ENCODE assay signal across 8 cellular contexts in the genomic region with DNA sequence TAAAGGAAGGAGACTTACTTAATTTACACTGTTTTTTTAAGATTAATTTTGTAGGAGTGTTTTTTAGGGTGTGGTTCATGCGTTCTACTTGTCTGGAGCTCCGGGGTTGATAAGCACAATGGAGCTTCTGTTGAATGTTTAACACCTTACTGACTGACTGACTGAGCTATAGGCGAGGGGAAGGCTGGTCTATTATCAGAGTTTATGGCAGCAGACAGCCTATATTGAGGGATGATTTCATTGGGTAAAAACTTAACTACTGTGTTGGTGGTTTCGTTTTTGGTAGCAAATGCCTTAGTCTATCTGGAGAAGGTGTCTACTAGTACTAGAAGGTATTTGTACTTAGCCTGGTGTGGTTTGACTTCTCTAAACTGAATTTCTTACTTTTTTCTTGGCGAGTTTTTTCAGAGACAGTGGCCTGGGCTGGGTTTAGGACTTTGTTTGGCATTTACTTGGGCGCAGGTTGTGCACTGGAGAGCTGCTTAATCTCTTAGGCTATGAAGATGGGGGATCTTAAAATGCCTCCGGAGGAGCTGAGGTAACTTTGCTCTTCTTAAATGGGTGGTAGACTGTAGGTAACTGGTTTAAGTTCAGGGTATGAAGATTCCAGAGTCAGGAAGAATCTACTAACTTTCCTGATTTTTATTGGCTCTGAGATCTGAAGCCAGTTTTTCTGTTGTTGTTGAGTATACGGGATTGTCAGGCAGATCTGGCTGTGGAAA.
DNase-seq lines count a peak whose midpoint lies in the region; ATAC-seq, FAIRE-seq and TF ChIP-seq lines count a peak whose summit lies in the region.
"Not testable (repeated sequence)": the region's sequence is repeated elsewhere in the genome, so short reads cannot be mapped to it uniquely, and the experiment has no call there.

No MANE protein-coding gene starts in this region.

- not testable (repeated sequence) for H3K4ac ChIP-seq in H9 (ENCODE audit: low read depth, low read length)

- not testable (repeated sequence) for H4K91ac ChIP-seq in H9 (ENCODE audit: insufficient read length, low read depth, low read length)

- not testable (repeated sequence) for H3K9ac ChIP-seq in H9 (ENCODE audit: extremely low read depth, insufficient read length, low read length); GM12878 (ENCODE audit: control insufficient read depth, insufficient read depth, low read length)
- H3K9ac ChIP-seq in mucosa of rectum (ENCODE audit: low read depth in 1 of 2, low read length in 2 of 2), result peak overlapping the region in 1 of 2 donors; percentile 7

- in situ Hi-C loops in GM12878 (cut with MboI), result not testable (repeated sequence)

- not testable (repeated sequence) for H2BK12ac ChIP-seq in H9 (ENCODE audit: insufficient read length, low read depth, low read length)

- RAD21 ChIA-PET in GM12878 (lab: Charles Lee; ENCODE audit: unreplicated experiment), result not testable (repeated sequence)

- H3K9me3 ChIP-seq in CD4-positive, CD25-positive, alpha-beta regulatory T cell (ENCODE audit: control insufficient read depth in 2 of 2, low read length in 2 of 2); H9 (ENCODE audit: control insufficient read depth, low read depth, low read length); T-helper 17 cell (ENCODE audit: control insufficient read depth, low read length, poor library complexity, severe bottlenecking); GM12878 (replicated peaks; ENCODE audit: control insufficient read depth, insufficient read depth, low read length); mucosa of rectum (ENCODE audit: control insufficient read depth in 2 of 2, low read length in 2 of 2); small intestine (ENCODE audit: control insufficient read depth, low read depth): not testable (repeated sequence)

- no CpG with 5 or more reads among the region's 8 CpGs for WGBS in H9 (ENCODE audit: extremely low coverage, insufficient read length, low lambda C conversion rate)
- WGBS in GM12878 (ENCODE audit: insufficient coverage, insufficient replicate concordance, low lambda C conversion rate, missing lambda C conversion rate), result 32% methylated on average over 8 of the region's 8 CpGs
- WGBS in small intestine, 3 donors, result 6 to 40% (median 22%) methylated on average over 8 of the region's 8 CpGs

- H2BK20ac ChIP-seq in H9 (ENCODE audit: low read depth, low read length, poor library complexity, severe bottlenecking), result not testable (repeated sequence)

- H3K9me3 Mint-ChIP-seq in CD4-positive, CD25-positive, alpha-beta regulatory T cell; H9; activated T-cell treated with anti-CD3 and anti-CD28 coated beads, Interleukin-2, amount 50 U/mL, for 4 hours: not testable (repeated sequence)

- H3K23ac ChIP-seq in H9 (ENCODE audit: insufficient read length, low read depth, low read length), result not testable (repeated sequence)

- peak in 2 of 3 donors; percentile 20 to 26 for DNase-seq in CD4-positive, CD25-positive, alpha-beta regulatory T cell
- not testable (repeated sequence) for DNase-seq in H9; T-helper 17 cell; activated T-cell treated with anti-CD3 and anti-CD28 coated beads, Interleukin-2, amount 50 U/mL, for 4 hours
- DNase-seq in GM12878 (ENCODE audit: low read depth, low spot score), result peak; percentile 13
- peak; percentile 2 for DNase-seq in glomerular visceral epithelial cell (ENCODE audit: extremely low spot score)
- DNase-seq in small intestine, result peak; percentile 84

- H3K27ac ChIP-seq in CD4-positive, CD25-positive, alpha-beta regulatory T cell (ENCODE audit: insufficient read depth, low read length, poor library complexity, severe bottlenecking), result peak overlapping the region; percentile 87
- not testable (repeated sequence) for H3K27ac ChIP-seq in H9 (ENCODE audit: insufficient read length, low read depth, low read length); GM12878 (ENCODE audit: control insufficient read depth, insufficient read depth)
- H3K27ac ChIP-seq in mucosa of rectum (ENCODE audit: low read depth in 2 of 2, low read length in 2 of 2) (peak overlapping the region; percentile 20 to 32), small intestine (ENCODE audit: low read depth in 1 of 2, low read length in 1 of 2) (peak overlapping the region; percentile 60 to 75)

- not testable (repeated sequence) for TF ChIP-seq EP300 in GM12878 (IDR thresholded peaks at IDR 0.05; ENCODE audit: borderline replicate concordance in 1 of 2, control insufficient read depth in 1 of 2, low read depth in 2 of 2, low read length in 2 of 2)

- not testable (repeated sequence) for H3K27me3 ChIP-seq in CD4-positive, CD25-positive, alpha-beta regulatory T cell (ENCODE audit: control insufficient read depth, insufficient read depth, low read length); H9 (ENCODE audit: insufficient read depth, low read length); GM12878 (replicated peaks in 1 of 2; ENCODE audit: control insufficient read depth in 2 of 2, insufficient read depth in 2 of 2, low read length in 1 of 2); mucosa of rectum (ENCODE audit: control insufficient read depth in 2 of 2, insufficient read depth in 2 of 2, low read length in 2 of 2); small intestine (ENCODE audit: control insufficient read depth in 2 of 2, insufficient read depth in 2 of 2, low read length in 2 of 2)

- not testable (repeated sequence) for H3K36me3 Mint-ChIP-seq in CD4-positive, CD25-positive, alpha-beta regulatory T cell; H9 (ENCODE audit: insufficient read depth in 1 of 3, low read depth in 3 of 3); T-helper 17 cell (ENCODE audit: low read depth); activated T-cell treated with anti-CD3 and anti-CD28 coated beads, Interleukin-2, amount 50 U/mL, for 4 hours (ENCODE audit: insufficient read depth)

- peaks cover 13 to 34% (median 26%) of the 10 kb centered on the region in 4 donors for H3K4me1 Mint-ChIP-seq in CD4-positive, CD25-positive, alpha-beta regulatory T cell
- peaks cover 39 to 47% of the 10 kb centered on the region in 2 experiments for H3K4me1 Mint-ChIP-seq in H9
- H3K4me1 Mint-ChIP-seq in T-helper 17 cell, result peaks cover 43% of the 10 kb centered on the region
- peaks cover 45% of the 10 kb centered on the region for H3K4me1 Mint-ChIP-seq in activated T-cell treated with anti-CD3 and anti-CD28 coated beads, Interleukin-2, amount 50 U/mL, for 4 hours (ENCODE audit: low read depth)

- not testable (repeated sequence) for H2AFZ ChIP-seq in H9 (ENCODE audit: low read length); GM12878 (ENCODE audit: control insufficient read depth, low read depth, low read length)

- H3K4me2 ChIP-seq in H9 (ENCODE audit: insufficient read depth, insufficient read length, low read length); GM12878 (ENCODE audit: control insufficient read depth, insufficient read depth): not testable (repeated sequence)

- FAIRE-seq in GM12878 (lab: Jason Lieb, UNC); small intestine (lab: Jason Lieb, UNC): not testable (repeated sequence)

- not testable (repeated sequence) for H4K20me1 ChIP-seq in H9 (ENCODE audit: control insufficient read depth, insufficient read depth, insufficient read length); GM12878 (ENCODE audit: control insufficient read depth, insufficient read depth)

- TSS peak; percentile 76 for BruUV-seq in GM12878 (replicated peaks; lab: Mats Ljungman, UMichigan)

- not testable (repeated sequence) for H3T11ph ChIP-seq in H9 (ENCODE audit: low read length)

- SMC1A ChIA-PET in GM12878 (lab: Charles Lee; ENCODE audit: uncharacterized antibody, unreplicated experiment), result interaction anchor here (0.9 kb wide), 1 partner anchor 54 kb away, joined by 3 read pairs; no protein-coding TSS in a partner anchor

- not testable (repeated sequence) for H3K23me2 ChIP-seq in H9 (ENCODE audit: insufficient read length, low read depth, low read length, poor library complexity, severe bottlenecking)

- H3K27ac Mint-ChIP-seq in CD4-positive, CD25-positive, alpha-beta regulatory T cell, result peak overlapping the region; percentile 83 to 97 (median 94)
- H3K27ac Mint-ChIP-seq in H9 (peak overlapping the region in 2 of 3 experiments; percentile 41 to 50; a peak in 2 of 7 replicates), T-helper 17 cell (peak overlapping the region; percentile 100)

- not testable (repeated sequence) for H3K36me3 ChIP-seq in CD4-positive, CD25-positive, alpha-beta regulatory T cell (ENCODE audit: control insufficient read depth, insufficient read depth, low read length); GM12878 (ENCODE audit: control insufficient read depth in 2 of 2, insufficient read depth in 2 of 2, low read length in 1 of 2); mucosa of rectum (ENCODE audit: control insufficient read depth in 2 of 2, insufficient read depth in 2 of 2, low read length in 2 of 2); small intestine (ENCODE audit: control insufficient read depth in 2 of 2, insufficient read depth in 2 of 2, low read length in 2 of 2)

- H2BK15ac ChIP-seq in H9 (ENCODE audit: low read depth, low read length), result not testable (repeated sequence)

- not testable (repeated sequence) for H3K56ac ChIP-seq in H9 (ENCODE audit: insufficient read length, low read depth, low read length)

- H2BK120ac ChIP-seq in H9 (ENCODE audit: low read depth, low read length, poor library complexity, severe bottlenecking), result not testable (repeated sequence)

- CTCF ChIA-PET in GM12878 (lab: Yijun Ruan, JAX), result not testable (repeated sequence)

- not testable (repeated sequence) for TF ChIP-seq CTCF in H9 (conservative IDR thresholded peaks at IDR 0.05); GM12878 (IDR thresholded peaks at IDR 0.05 in 2 of 3, conservative IDR thresholded peaks at IDR 0.05 in 1 of 3; ENCODE audit: control insufficient read depth in 2 of 3, extremely low read depth in 1 of 3, insufficient read depth in 1 of 3, low read depth in 3 of 3, low read length in 3 of 3)

- ATAC-seq in CD4-positive, CD25-positive, alpha-beta regulatory T cell (ENCODE audit: low read depth in 2 of 2); activated T-cell treated with anti-CD3 and anti-CD28 coated beads, Interleukin-2, amount 50 U/mL, for 4 hours: not testable (repeated sequence)
- ATAC-seq in T-helper 17 cell (peak; percentile 81), GM12878 (peak; percentile 66)

- not testable (repeated sequence) for H3K18ac ChIP-seq in H9 (ENCODE audit: insufficient read length, low read depth, low read length)

- not testable (repeated sequence) for H4K8ac ChIP-seq in H9 (replicated peaks; ENCODE audit: insufficient read length, low read depth, low read length)

- H3K4me3 ChIP-seq in CD4-positive, CD25-positive, alpha-beta regulatory T cell (ENCODE audit: low read depth, low read length), result peak overlapping the region; percentile 68
- not testable (repeated sequence) for H3K4me3 ChIP-seq in GM12878
- H3K4me3 ChIP-seq in mucosa of rectum (ENCODE audit: low read length in 2 of 2), result peak overlapping the region; percentile 6 to 48
- peak overlapping the region in 1 of 2 donors; percentile 49 for H3K4me3 ChIP-seq in small intestine (ENCODE audit: low read depth in 1 of 2, low read length in 2 of 2)

- H4K5ac ChIP-seq in H9 (ENCODE audit: insufficient read length, low read depth, low read length), result not testable (repeated sequence)

- peaks cover 14% of the 10 kb centered on the region for H3K4me1 ChIP-seq in CD4-positive, CD25-positive, alpha-beta regulatory T cell (ENCODE audit: control insufficient read depth, insufficient read depth, low read length, poor library complexity, severe bottlenecking)
- not testable (repeated sequence) for H3K4me1 ChIP-seq in H9 (ENCODE audit: insufficient read depth, low read length); GM12878 (ENCODE audit: control insufficient read depth, insufficient read depth, low read length); mucosa of rectum (ENCODE audit: control insufficient read depth in 2 of 2, insufficient read depth in 2 of 2, low read length in 2 of 2); small intestine (ENCODE audit: control insufficient read depth in 2 of 2, insufficient read depth in 1 of 2, low read depth in 1 of 2, low read length in 1 of 2)

- not testable (repeated sequence) for H3K27me3 Mint-ChIP-seq in CD4-positive, CD25-positive, alpha-beta regulatory T cell; H9 (ENCODE audit: low read depth); T-helper 17 cell; activated T-cell treated with anti-CD3 and anti-CD28 coated beads, Interleukin-2, amount 50 U/mL, for 4 hours (ENCODE audit: low read depth)

- not testable (repeated sequence) for H2AK5ac ChIP-seq in H9 (ENCODE audit: insufficient read length, low read length)

- peak overlapping the region; percentile 77 to 94 (median 82) for H3K4me3 Mint-ChIP-seq in CD4-positive, CD25-positive, alpha-beta regulatory T cell
- H3K4me3 Mint-ChIP-seq in H9, result not testable (repeated sequence)
- peak overlapping the region; percentile 93 for H3K4me3 Mint-ChIP-seq in T-helper 17 cell
- H3K4me3 Mint-ChIP-seq in activated T-cell treated with anti-CD3 and anti-CD28 coated beads, Interleukin-2, amount 50 U/mL, for 4 hours, result peak overlapping the region; percentile 82

- POLR2A ChIA-PET in GM12878 (lab: Charles Lee), result interaction anchor here (0.6 kb wide), 1 partner anchor 344 kb away, joined by 3 read pairs; a partner anchor contains a TSS

- intact Hi-C loops in GM12878 (cut with micrococcal nuclease; ENCODE audit: unreplicated experiment), result not testable (repeated sequence)

- not testable (repeated sequence) for H3K79me2 ChIP-seq in H9 (ENCODE audit: insufficient read depth, low read length); GM12878 (ENCODE audit: control insufficient read depth, insufficient read depth, low read length)

- not testable (repeated sequence) for TF ChIP-seq POLR2A in GM12878 (IDR thresholded peaks at IDR 0.05; ENCODE audit: low read depth, low read length)

- H3K79me1 ChIP-seq in H9 (ENCODE audit: insufficient read depth, low read depth, low read length, poor library complexity, severe bottlenecking), result not testable (repeated sequence)

- not testable (repeated sequence) for H3K14ac ChIP-seq in H9 (ENCODE audit: insufficient read depth, low read length)

- not testable (repeated sequence) for H2BK5ac ChIP-seq in H9 (ENCODE audit: insufficient read length, low read length)

- not testable (repeated sequence) for TF ChIP-seq RAD21 in GM12878 (IDR thresholded peaks at IDR 0.05; ENCODE audit: insufficient read depth, low read depth, low read length)

Comparison
In these comparisons a context has a peak if more than half of its experiments do, and no peak if none do; other contexts are left out.
1. H3K27ac Mint-ChIP-seq: peak in every context shown above with its lines; median percentile 100 in T-helper 17 cell; 94 in CD4-positive, CD25-positive, alpha-beta regulatory T cell; 46 in H9.